20 cellular contexts compared by ENCODE assay signal in genomic region chr10:62763155-62763554, GRCh38. TPM values are rescaled to one million over a fixed set of nuclear protein-coding genes. Genes with fewer than 3 reads are reported as not detected.
DNase-seq lines count a peak whose midpoint lies in the region; ATAC-seq, FAIRE-seq and TF ChIP-seq lines count a peak whose summit lies in the region.
"Had no signal": no experiment of that assay in that cellular context is flagged by ENCODE, and none has a peak within 500 bp of the region (broad histone marks: within the 10 kb centered on the region; RNA-seq: fewer than 3 reads in every experiment).

No MANE protein-coding gene starts in this region.

- ATAC-seq in HG02973 (IDR thresholded peaks at IDR 0.05; ENCODE audit: unreplicated experiment), result no peak
- ATAC-seq: CD8-positive, alpha-beta T cell had no signal

- H3K4me2 ChIP-seq in astrocyte (ENCODE audit: low read length) (no peak overlapping the region), smooth muscle cell (peak overlapping the region; percentile 41)

- H3K9me3 ChIP-seq in astrocyte (ENCODE audit: insufficient read depth, low read depth, low read length) (no peaks in the 10 kb centered on the region), smooth muscle cell (replicated peaks; ENCODE audit: low read depth) (no peaks in the 10 kb centered on the region)
- H3K9me3 ChIP-seq: BLaER1 treated with 17β-estradiol and CSF1 and Interleukin-3, amounts not matched to agents 10 nM and 100 nM; SJSA1 had no signal

- H3K4me3 Mint-ChIP-seq in astrocyte (ENCODE audit: unreplicated experiment), result no peak overlapping the region
- H3K4me3 Mint-ChIP-seq: CD8-positive, alpha-beta T cell had no signal

- no peak overlapping the region for H3K27ac Mint-ChIP-seq in astrocyte (ENCODE audit: unreplicated experiment)
- H3K27ac Mint-ChIP-seq: CD8-positive, alpha-beta T cell had no signal

- H3F3A ChIP-seq in smooth muscle cell (ENCODE audit: low read depth), result no peaks in the 10 kb centered on the region

- no peak for FAIRE-seq in astrocyte (lab: Jason Lieb, UNC)
- FAIRE-seq: GM12891 had no signal

- H3K27me3 ChIP-seq in astrocyte (ENCODE audit: insufficient read depth, low read length) (peaks cover 3% of the 10 kb centered on the region), smooth muscle cell (ENCODE audit: low read depth) (no peaks in the 10 kb centered on the region)
- H3K27me3 ChIP-seq: BLaER1 treated with 17β-estradiol and CSF1 and Interleukin-3, amounts not matched to agents 10 nM and 100 nM; SJSA1 had no signal

- H3K9me3 Mint-ChIP-seq in astrocyte (ENCODE audit: unreplicated experiment), result peaks cover 5% of the 10 kb centered on the region
- H3K9me3 Mint-ChIP-seq: CD8-positive, alpha-beta T cell had no signal

- H3K4me3 ChIP-seq in astrocyte (ENCODE audit: insufficient read depth, low read depth, low read length) (no peak overlapping the region), smooth muscle cell (no peak overlapping the region)
- H3K4me3 ChIP-seq: BLaER1 treated with 17β-estradiol and CSF1 and Interleukin-3, amounts not matched to agents 10 nM and 100 nM; SJSA1 had no signal

- H3K36me3 ChIP-seq in astrocyte (ENCODE audit: insufficient read depth, low read length) (no peaks in the 10 kb centered on the region), smooth muscle cell (ENCODE audit: low read depth) (no peaks in the 10 kb centered on the region)
- H3K36me3 ChIP-seq: BLaER1 treated with 17β-estradiol and CSF1 and Interleukin-3, amounts not matched to agents 10 nM and 100 nM; SJSA1 had no signal

- DNase-seq in astrocyte (ENCODE audit: low read depth) (peak; percentile 56), cardiac septum (ENCODE audit: low spot score) (peak; percentile 78), myocyte (ENCODE audit: low read depth) (peak; percentile 64), smooth muscle cell (lab: John Stamatoyannopoulos, UW; ENCODE audit: unreplicated experiment) (no peak), UCSD-AML1 (lab: John Stamatoyannopoulos, UW; ENCODE audit: unreplicated experiment) (no peak), NCI-H345 (lab: John Stamatoyannopoulos, UW) (no peak), activated gamma-delta T cell treated with Interleukin-2 at 50 U/mL for 16 hours (no peak)
- DNase-seq: CD8-positive, alpha-beta T cell; DMS53; EL; H7; KG1; NCI-H1694 treated with DMSO at 0.1 percent for 48 hours; NCI-H510A; NCI-H774 had no signal

- 33% methylated on average over 4 of the region's 4 CpGs for WGBS in smooth muscle cell (ENCODE audit: low lambda C conversion rate)

- no peak overlapping the region for H2AFZ ChIP-seq in astrocyte (ENCODE audit: low read depth, low read length)
- H2AFZ ChIP-seq in smooth muscle cell (ENCODE audit: low read depth), result no peak overlapping the region

- intact Hi-C loops in cardiac septum (cut with DNase I), result loop anchor here (2.0 to 5.0 kb wide), 2 partner anchors 54 to 72 kb away; partner anchors contain the start of gene EGR2

- H3K27ac ChIP-seq in astrocyte (ENCODE audit: low read depth, low read length) (no peak overlapping the region), smooth muscle cell (ENCODE audit: low read depth) (peak overlapping the region; percentile 57)
- H3K27ac ChIP-seq: BLaER1 treated with 17β-estradiol and CSF1 and Interleukin-3, amounts not matched to agents 10 nM and 100 nM; RWPE1; SJSA1 had no signal

- H3K4me1 Mint-ChIP-seq in astrocyte (ENCODE audit: low read depth, unreplicated experiment), result peaks cover 24% of the 10 kb centered on the region

- peaks cover 3% of the 10 kb centered on the region for H3K36me3 Mint-ChIP-seq in astrocyte (ENCODE audit: low read depth, unreplicated experiment)
- H3K36me3 Mint-ChIP-seq: CD8-positive, alpha-beta T cell had no signal

- H3K79me2 ChIP-seq in astrocyte (ENCODE audit: insufficient read depth, low read length) (no peaks in the 10 kb centered on the region), smooth muscle cell (ENCODE audit: low read depth) (no peaks in the 10 kb centered on the region)

- no peaks in the 10 kb centered on the region for H3K4me1 ChIP-seq in astrocyte (ENCODE audit: insufficient read depth, low read length)
- no peaks in the 10 kb centered on the region for H3K4me1 ChIP-seq in smooth muscle cell (ENCODE audit: low read depth)

- H3K27me3 Mint-ChIP-seq in astrocyte (ENCODE audit: low read depth, unreplicated experiment), result no peaks in the 10 kb centered on the region

- H3K9ac ChIP-seq in astrocyte (ENCODE audit: low read length), result no peak overlapping the region
- no peak overlapping the region for H3K9ac ChIP-seq in smooth muscle cell (ENCODE audit: low read depth)
- H3K9ac ChIP-seq: BLaER1 treated with 17β-estradiol and CSF1 and Interleukin-3, amounts not matched to agents 10 nM and 100 nM had no signal

- H4K20me1 ChIP-seq in astrocyte (ENCODE audit: insufficient read depth, low read length), result no peaks in the 10 kb centered on the region
- no peaks in the 10 kb centered on the region for H4K20me1 ChIP-seq in smooth muscle cell (ENCODE audit: low read depth)
- H4K20me1 ChIP-seq: BLaER1 treated with 17β-estradiol and CSF1 and Interleukin-3, amounts not matched to agents 10 nM and 100 nM had no signal

- TF ChIP-seq CTCF in astrocyte (IDR thresholded peaks at IDR 0.05; ENCODE audit: insufficient read depth, low read depth, low read length), result no peak
- no peak for TF ChIP-seq CTCF in smooth muscle cell (IDR thresholded peaks at IDR 0.05; ENCODE audit: borderline replicate concordance, insufficient read depth, poor library complexity, severe bottlenecking)

RNA-seq across cellular contexts. Expression of gene ADO, which starts 41.4 kb away (rescaled TPM):
- 29.0 and 31.1 TPM in 2 replicates for total RNA-seq in astrocyte
- 19.5 TPM for total RNA-seq in cardiac septum
- total RNA-seq in myocyte, result 34.5 and 34.9 TPM in 2 replicates
- polyA plus RNA-seq in myocyte (2012), result 26.5 TPM
- 29.8 and 32.4 TPM in 2 replicates for total RNA-seq in smooth muscle cell
- 11.6 and 11.9 TPM in 2 replicates for polyA plus RNA-seq in smooth muscle cell

RNA-seq across cellular contexts. Expression of gene EGR2, which starts 53.0 kb away (rescaled TPM):
- total RNA-seq in astrocyte (12.1 and 22.9 TPM in 2 replicates), cardiac septum (4.8 TPM), myocyte (2.3 and 5.3 TPM in 2 replicates), smooth muscle cell (209 and 255 TPM in 2 replicates)
- polyA plus RNA-seq in myocyte (2012), result 41.6 TPM
- 277 and 433 TPM in 2 replicates for polyA plus RNA-seq in smooth muscle cell
- total RNA-seq: SJSA1 had no signal

Comparison
In these comparisons a context has a peak if more than half of its experiments do, and no peak if none do; other contexts are left out.
1. DNase-seq: peak in astrocyte (single experiment), cardiac septum (single experiment) and myocyte (single experiment); none in smooth muscle cell (single experiment), UCSD-AML1 (single experiment), NCI-H345 (single experiment) and activated gamma-delta T cell treated with Interleukin-2 at 50 U/mL for 16 hours (single experiment).